Comparison of ENCODE assay signal across 9 cellular contexts in genomic region chr3:89179355-89179997, GRCh38.
A peak's percentile ranks its signal among the peaks of the same experiment; 100 is the strongest.
DNase-seq lines count a peak whose midpoint lies in the region; ATAC-seq and TF ChIP-seq lines count a peak whose summit lies in the region.
"Had no signal": no experiment of that assay in that cellular context is flagged by ENCODE, and none has a peak within 500 bp of the region (broad histone marks: within the 10 kb centered on the region; RNA-seq: fewer than 3 reads in every experiment).

No MANE protein-coding gene starts in this region.

- no peaks in the 10 kb centered on the region for H3K4me1 ChIP-seq in prostate gland (replicated peaks)
- H3K4me1 ChIP-seq in right lobe of liver, result peaks cover 0 to 3% (median 0%) of the 10 kb centered on the region in 4 donors

- H3K27ac ChIP-seq in prostate gland (peak overlapping the region in 1 of 2 donors; percentile 37), right lobe of liver (no peak overlapping the region)

- H3K4me3 ChIP-seq in prostate gland, result no peak overlapping the region
- no peak overlapping the region for H3K4me3 ChIP-seq in right lobe of liver

- H3K27me3 ChIP-seq in prostate gland (replicated peaks; ENCODE audit: insufficient read depth) (no peaks in the 10 kb centered on the region), right lobe of liver (no peaks in the 10 kb centered on the region)

- no peak for TF ChIP-seq POLR2A in prostate gland (IDR thresholded peaks at IDR 0.05)
- TF ChIP-seq POLR2A in right lobe of liver (IDR thresholded peaks at IDR 0.05), result no peak

- peak; percentile 89 for DNase-seq in brain pericyte (ENCODE audit: low read depth, low spot score)
- peak; percentile 45 for DNase-seq in prostate gland (ENCODE audit: low spot score)
- no peak for DNase-seq in Kasumi-1 (lab: John Stamatoyannopoulos, UW)
- no peak for DNase-seq in right lobe of liver
- no peak for DNase-seq in stimulated activated CD4-positive, alpha-beta T cell treated with anti-CD3 and anti-CD28 coated beads, Interleukin-4, amount 100 ng/mL, for 4 hours
- DNase-seq: EL, NCI-H526 had no signal

- H3K9me3 ChIP-seq in prostate gland (no peaks in the 10 kb centered on the region), right lobe of liver (no peaks in the 10 kb centered on the region)

- intact Hi-C loops in prostate gland (cut with DNase I), result no loop called here
- intact Hi-C loops in right lobe of liver (cut with DNase I), result no loop called here

- WGBS in prostate gland, result 31% methylated on average over 3 of the region's 3 CpGs
- 30% methylated on average over 3 of the region's 3 CpGs for WGBS in right lobe of liver (ENCODE audit: insufficient coverage, low coverage, low lambda C conversion rate, missing lambda C conversion rate)

- ATAC-seq in GM19463 (IDR thresholded peaks at IDR 0.05; ENCODE audit: unreplicated experiment) (peak; percentile 68), HG03442 (IDR thresholded peaks at IDR 0.05; ENCODE audit: unreplicated experiment) (peak; percentile 75), right lobe of liver (no peak)

- TF ChIP-seq CTCF in prostate gland (IDR thresholded peaks at IDR 0.05) (no peak), right lobe of liver (IDR thresholded peaks at IDR 0.05) (no peak)

- H3K36me3 ChIP-seq in prostate gland (no peaks in the 10 kb centered on the region), right lobe of liver (no peaks in the 10 kb centered on the region)

Comparison
In these comparisons a context has a peak if more than half of its experiments do, and no peak if none do; other contexts are left out.
1. ATAC-seq: peak in GM19463 (single experiment) and HG03442 (single experiment); none in right lobe of liver (0 of 4).
2. DNase-seq: peak in brain pericyte (single experiment) and prostate gland (single experiment); none in Kasumi-1 (0 of 2), right lobe of liver (0 of 3) and stimulated activated CD4-positive, alpha-beta T cell treated with anti-CD3 and anti-CD28 coated beads, Interleukin-4, amount 100 ng/mL, for 4 hours (0 of 2).